Comparison of ENCODE assay signal across 9 cellular contexts in the genomic region with DNA sequence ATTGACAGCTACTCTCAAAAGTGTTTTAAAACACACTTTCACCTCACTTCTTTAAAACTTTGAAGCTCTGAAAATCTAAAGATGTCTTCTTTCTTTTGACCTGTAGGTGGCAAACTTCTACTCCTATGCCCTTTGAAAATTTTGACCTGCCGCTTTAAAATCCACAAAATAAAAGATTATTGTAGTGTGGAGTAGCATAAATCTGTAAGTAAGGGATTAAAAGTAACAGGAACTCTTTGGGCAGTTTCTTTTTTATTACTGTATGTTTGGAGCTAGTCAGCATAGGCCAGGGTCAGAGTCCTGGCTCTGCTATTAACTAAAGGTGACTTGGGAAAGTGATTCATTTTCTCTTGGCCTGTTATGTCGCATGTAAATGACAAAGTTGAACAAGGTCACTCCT. TPM values are rescaled to one million over a fixed set of nuclear protein-coding genes. Genes with fewer than 3 reads are reported as not detected.
DNase-seq lines count a peak whose midpoint lies in the region; ATAC-seq and TF ChIP-seq lines count a peak whose summit lies in the region.
"Had no signal": no experiment of that assay in that cellular context is flagged by ENCODE, and none has a peak within 500 bp of the region (broad histone marks: within the 10 kb centered on the region; RNA-seq: fewer than 3 reads in every experiment).

No MANE protein-coding gene starts in this region.

- POLR2A ChIA-PET in PC-3 (lab: Charles Lee; ENCODE audit: unreplicated experiment): interaction anchor here (0.6 kb wide), 1 partner anchor 157 kb away, joined by 3 read pairs; no protein-coding TSS in a partner anchor

- no peaks in the 10 kb centered on the region for H4K20me1 ChIP-seq in GM23338 (replicated peaks; ENCODE audit: insufficient read depth)
- no peaks in the 10 kb centered on the region for H4K20me1 ChIP-seq in PC-3 (ENCODE audit: low read length)

- H3K9ac ChIP-seq in PC-3 (ENCODE audit: low read length): no peak overlapping the region

- H3K9me2 ChIP-seq in GM23338 (ENCODE audit: insufficient read depth) (no peaks in the 10 kb centered on the region), PC-3 (replicated peaks; ENCODE audit: low read length) (no peaks in the 10 kb centered on the region)

- ATAC-seq in GM23338 (no peak; the same call in 1 of the 3 replicates), PC-3 (peak; percentile 90), HG03469 (IDR thresholded peaks at IDR 0.05; ENCODE audit: unreplicated experiment) (no peak)

- H3K36me3 ChIP-seq in GM23338 (ENCODE audit: insufficient read depth) (no peaks in the 10 kb centered on the region), PC-3 (ENCODE audit: low read depth, low read length) (no peaks in the 10 kb centered on the region), esophagus muscularis mucosa (no peaks in the 10 kb centered on the region)

- no peak overlapping the region for H3K4me3 Mint-ChIP-seq in GM23338

- H3K27ac Mint-ChIP-seq in GM23338: no peak overlapping the region; the same call in 1 of the 2 replicates

- 36% methylated on average over 2 of the region's 2 CpGs for WGBS in esophagus muscularis mucosa

- H3K4me3 ChIP-seq in GM23338: no peak overlapping the region
- no peak overlapping the region for H3K4me3 ChIP-seq in PC-3 (ENCODE audit: low read length)
- H3K4me3 ChIP-seq in esophagus muscularis mucosa: no peak overlapping the region
- H3K4me3 ChIP-seq: skin epidermis had no signal

- no peaks in the 10 kb centered on the region for H3K27me3 ChIP-seq in GM23338 (ENCODE audit: insufficient read depth)
- no peaks in the 10 kb centered on the region for H3K27me3 ChIP-seq in PC-3 (ENCODE audit: low read length)
- H3K27me3 ChIP-seq in esophagus muscularis mucosa: no peaks in the 10 kb centered on the region

- TF ChIP-seq CTCF in GM23338 (conservative IDR thresholded peaks at IDR 0.05; ENCODE audit: low read depth in 2 of 2): peak; percentile 59 to 95
- peak; percentile 79 for TF ChIP-seq CTCF in PC-3 (conservative IDR thresholded peaks at IDR 0.05; ENCODE audit: low read depth, low read length)
- peak; percentile 63 to 77 (median 73) for TF ChIP-seq CTCF in esophagus muscularis mucosa (IDR thresholded peaks at IDR 0.05)

- no peaks in the 10 kb centered on the region for H3K27me3 Mint-ChIP-seq in GM23338 (ENCODE audit: insufficient read depth, low read depth, poor library complexity)

- no peaks in the 10 kb centered on the region for H3F3A ChIP-seq in GM23338 (replicated peaks; ENCODE audit: low read depth)
- H3F3A ChIP-seq in PC-3 (ENCODE audit: low read length, unreplicated experiment): no peaks in the 10 kb centered on the region

- H3K79me2 ChIP-seq in GM23338 (replicated peaks; ENCODE audit: insufficient read depth) (no peaks in the 10 kb centered on the region), PC-3 (ENCODE audit: low read length) (no peaks in the 10 kb centered on the region)

- no peaks in the 10 kb centered on the region for H3K9me3 Mint-ChIP-seq in GM23338

- BruUV-seq in PC-3 (replicated peaks; lab: Mats Ljungman, UMichigan): no TSS peak

- DNase-seq in Caki2 (ENCODE audit: low read depth): peak; percentile 82
- peak; percentile 75 for DNase-seq in GM23338 (ENCODE audit: low spot score)
- DNase-seq in PC-3: peak; percentile 61
- DNase-seq in esophagus muscularis mucosa (ENCODE audit: extremely low spot score): no peak
- DNase-seq in pons (ENCODE audit: low spot score): peak; percentile 51
- no peak for DNase-seq in putamen (ENCODE audit: low spot score)
- no peak for DNase-seq in NCI-H128 (lab: John Stamatoyannopoulos, UW; ENCODE audit: unreplicated experiment)

- H3K4me1 ChIP-seq in GM23338 (ENCODE audit: insufficient read depth) (peaks cover 7% of the 10 kb centered on the region), PC-3 (ENCODE audit: insufficient read depth, low read length) (peaks cover 4% of the 10 kb centered on the region), esophagus muscularis mucosa (peaks cover 4 to 7% (median 4%) of the 10 kb centered on the region in 4 donors)

- no peak for TF ChIP-seq POLR2A in esophagus muscularis mucosa (IDR thresholded peaks at IDR 0.05; ENCODE audit: low read depth)

- no peak overlapping the region for H3K4me2 ChIP-seq in GM23338
- peak overlapping the region; percentile 35; the same call in 1 of the 2 replicates for H3K4me2 ChIP-seq in PC-3 (ENCODE audit: low read length)

- peaks cover 22% of the 10 kb centered on the region for H3K4me1 Mint-ChIP-seq in GM23338

- no peaks in the 10 kb centered on the region for H3K36me3 Mint-ChIP-seq in GM23338 (ENCODE audit: low read depth)

- H3K9me3 ChIP-seq in PC-3 (ENCODE audit: low read length) (no peaks in the 10 kb centered on the region), esophagus muscularis mucosa (no peaks in the 10 kb centered on the region)

- H2AFZ ChIP-seq in GM23338 (no peak overlapping the region), PC-3 (ENCODE audit: low read length) (peak overlapping the region; percentile 74)

- no peak overlapping the region for H3K27ac ChIP-seq in GM23338 (ENCODE audit: low read depth)
- no peak overlapping the region for H3K27ac ChIP-seq in PC-3 (ENCODE audit: low read length)
- no peak overlapping the region for H3K27ac ChIP-seq in esophagus muscularis mucosa (replicated peaks in 1 of 4)
- H3K27ac ChIP-seq: skin epidermis had no signal

- in situ Hi-C loops in Caki2 (cut with HindIII; ENCODE audit: low pct_unique_long_range_greater_than_20kb, low sequenced_read_pairs): no loop called here

- CTCF ChIA-PET in PC-3 (lab: Charles Lee): interaction anchor here (0.6 to 1.3 kb wide), 9 partner anchors 27 to 172 kb away, joined by 3 to 27 read pairs (median 4); no protein-coding TSS in a partner anchor

- TF ChIP-seq EP300 in esophagus muscularis mucosa (IDR thresholded peaks at IDR 0.05): no peak

- intact Hi-C loops in PC-3 (cut with micrococcal nuclease): loop anchor here (1.0 to 5.0 kb wide), 3 partner anchors 69 to 156 kb away; partner anchors contain the start of gene FGF2
- intact Hi-C loops in esophagus muscularis mucosa (cut with DNase I): loop anchor here (2.0 kb wide), 1 partner anchor 165 kb away; the partner anchor contains the start of gene NUDT6

TF ChIP-seq in GM23338, 12 proteins besides CTCF, POLR2A, EP300 and RAD21:
- TF ChIP-seq ZNF331 (CRISPR knock-in tag; IDR thresholded peaks at IDR 0.05; ENCODE audit: low read depth) (no peak), EZH2 (IDR thresholded peaks at IDR 0.05; ENCODE audit: low read depth, unreplicated experiment) (no peak), EZH2phosphoT487 (IDR thresholded peaks at IDR 0.05; ENCODE audit: unreplicated experiment) (no peak), STAT1 (IDR thresholded peaks at IDR 0.05; ENCODE audit: unreplicated experiment) (no peak), JUNB (IDR thresholded peaks at IDR 0.05; ENCODE audit: unreplicated experiment) (no peak), POLR2AphosphoS5 (IDR thresholded peaks at IDR 0.05; ENCODE audit: low read depth) (no peak), CREB1 (CRISPR knock-in tag; IDR thresholded peaks at IDR 0.05; ENCODE audit: low read depth) (no peak)
TF ChIP-seq in GM23338: peak in this region for 0.

RNA-seq across cellular contexts. Expression of gene BBS12, which starts 25.5 kb away (rescaled TPM):
- total RNA-seq in Caki2 (2014; rRNA removed; shearing (Covaris generic); ENCODE audit: low replicate concordance): 2.4 TPM in 2 replicates
- total RNA-seq in GM23338 (2014; rRNA removed; shearing (Covaris generic)): 2.6 TPM in 2 replicates
- polyA plus RNA-seq in GM23338 (2016; fragmentation: Nextera tagmentation; extraction: Ambion mirVana): 1.4 and 2.3 TPM in 2 replicates
- total RNA-seq in PC-3 (2014; rRNA removed) (0.69 and 1.7 TPM in 2 replicates), esophagus muscularis mucosa (1 to 10 TPM; 3.0 to 5.7 (median 4.0) TPM)

Comparison
In these comparisons a context has a peak if more than half of its experiments do, and no peak if none do; other contexts are left out.
1. DNase-seq: peak in Caki2 (single experiment), GM23338 (single experiment), PC-3 (single experiment) and pons (single experiment); none in esophagus muscularis mucosa (single experiment), putamen (single experiment) and NCI-H128 (single experiment).
2. Peak in every context shown above with its lines, with median percentiles within 50 percentile points of each other: CTCF ChIP-seq.